ENCODE assay signal across 1 cellular context in the genomic region with DNA sequence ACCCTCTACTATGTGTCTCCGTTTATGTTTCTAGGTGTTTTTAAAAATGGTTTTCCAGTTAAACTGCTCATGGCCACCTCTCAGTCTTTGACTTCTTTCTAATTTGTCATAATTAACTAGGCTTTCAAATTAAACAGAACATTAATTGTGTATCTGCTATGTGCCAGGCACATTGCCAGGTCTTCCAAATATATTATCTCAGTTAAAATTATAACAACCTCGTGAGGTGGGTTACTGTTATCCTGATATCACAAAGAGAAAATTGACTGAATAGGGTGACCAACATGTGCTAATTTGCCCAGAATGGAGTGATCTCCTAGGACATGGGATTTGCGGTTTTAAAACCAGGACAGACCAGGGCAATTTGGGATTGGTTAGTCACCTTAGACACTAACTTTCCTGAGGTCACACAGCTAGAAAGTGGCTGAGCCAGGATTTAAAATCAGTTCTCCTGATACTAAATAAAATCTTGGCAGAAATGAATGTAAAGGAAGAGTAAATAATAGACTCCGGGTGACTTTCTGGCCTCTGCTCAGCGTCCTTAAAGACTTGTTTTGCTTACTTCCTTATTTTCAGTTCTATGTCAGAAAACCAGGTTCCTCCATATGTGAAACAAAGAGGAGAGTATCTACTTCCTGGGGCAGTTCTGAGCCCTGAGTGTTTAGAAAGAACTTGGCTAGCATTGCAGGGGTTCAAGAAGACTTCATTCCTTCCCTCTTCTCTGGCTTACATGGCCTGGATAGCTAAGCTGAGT.
TF ChIP-seq lines count a peak whose summit lies in the region.

No MANE protein-coding gene starts in this region.

TF ChIP-seq in HepG2, 621 proteins besides CTCF, POLR2A, EP300 and RAD21:
- TF ChIP-seq ZBTB40 (IDR thresholded peaks at IDR 0.05) = no peak
- TF ChIP-seq ZBTB40 (CRISPR knock-in tag; IDR thresholded peaks at IDR 0.05) = no peak
- TF ChIP-seq DZIP1 (CRISPR knock-in tag; IDR thresholded peaks at IDR 0.05) = no peak
- no peak for TF ChIP-seq ZNF780A (CRISPR knock-in tag; IDR thresholded peaks at IDR 0.05)
- no peak for TF ChIP-seq ZFX (CRISPR knock-in tag; IDR thresholded peaks at IDR 0.05; ENCODE audit: low read depth)
- TF ChIP-seq, protein P1, sequence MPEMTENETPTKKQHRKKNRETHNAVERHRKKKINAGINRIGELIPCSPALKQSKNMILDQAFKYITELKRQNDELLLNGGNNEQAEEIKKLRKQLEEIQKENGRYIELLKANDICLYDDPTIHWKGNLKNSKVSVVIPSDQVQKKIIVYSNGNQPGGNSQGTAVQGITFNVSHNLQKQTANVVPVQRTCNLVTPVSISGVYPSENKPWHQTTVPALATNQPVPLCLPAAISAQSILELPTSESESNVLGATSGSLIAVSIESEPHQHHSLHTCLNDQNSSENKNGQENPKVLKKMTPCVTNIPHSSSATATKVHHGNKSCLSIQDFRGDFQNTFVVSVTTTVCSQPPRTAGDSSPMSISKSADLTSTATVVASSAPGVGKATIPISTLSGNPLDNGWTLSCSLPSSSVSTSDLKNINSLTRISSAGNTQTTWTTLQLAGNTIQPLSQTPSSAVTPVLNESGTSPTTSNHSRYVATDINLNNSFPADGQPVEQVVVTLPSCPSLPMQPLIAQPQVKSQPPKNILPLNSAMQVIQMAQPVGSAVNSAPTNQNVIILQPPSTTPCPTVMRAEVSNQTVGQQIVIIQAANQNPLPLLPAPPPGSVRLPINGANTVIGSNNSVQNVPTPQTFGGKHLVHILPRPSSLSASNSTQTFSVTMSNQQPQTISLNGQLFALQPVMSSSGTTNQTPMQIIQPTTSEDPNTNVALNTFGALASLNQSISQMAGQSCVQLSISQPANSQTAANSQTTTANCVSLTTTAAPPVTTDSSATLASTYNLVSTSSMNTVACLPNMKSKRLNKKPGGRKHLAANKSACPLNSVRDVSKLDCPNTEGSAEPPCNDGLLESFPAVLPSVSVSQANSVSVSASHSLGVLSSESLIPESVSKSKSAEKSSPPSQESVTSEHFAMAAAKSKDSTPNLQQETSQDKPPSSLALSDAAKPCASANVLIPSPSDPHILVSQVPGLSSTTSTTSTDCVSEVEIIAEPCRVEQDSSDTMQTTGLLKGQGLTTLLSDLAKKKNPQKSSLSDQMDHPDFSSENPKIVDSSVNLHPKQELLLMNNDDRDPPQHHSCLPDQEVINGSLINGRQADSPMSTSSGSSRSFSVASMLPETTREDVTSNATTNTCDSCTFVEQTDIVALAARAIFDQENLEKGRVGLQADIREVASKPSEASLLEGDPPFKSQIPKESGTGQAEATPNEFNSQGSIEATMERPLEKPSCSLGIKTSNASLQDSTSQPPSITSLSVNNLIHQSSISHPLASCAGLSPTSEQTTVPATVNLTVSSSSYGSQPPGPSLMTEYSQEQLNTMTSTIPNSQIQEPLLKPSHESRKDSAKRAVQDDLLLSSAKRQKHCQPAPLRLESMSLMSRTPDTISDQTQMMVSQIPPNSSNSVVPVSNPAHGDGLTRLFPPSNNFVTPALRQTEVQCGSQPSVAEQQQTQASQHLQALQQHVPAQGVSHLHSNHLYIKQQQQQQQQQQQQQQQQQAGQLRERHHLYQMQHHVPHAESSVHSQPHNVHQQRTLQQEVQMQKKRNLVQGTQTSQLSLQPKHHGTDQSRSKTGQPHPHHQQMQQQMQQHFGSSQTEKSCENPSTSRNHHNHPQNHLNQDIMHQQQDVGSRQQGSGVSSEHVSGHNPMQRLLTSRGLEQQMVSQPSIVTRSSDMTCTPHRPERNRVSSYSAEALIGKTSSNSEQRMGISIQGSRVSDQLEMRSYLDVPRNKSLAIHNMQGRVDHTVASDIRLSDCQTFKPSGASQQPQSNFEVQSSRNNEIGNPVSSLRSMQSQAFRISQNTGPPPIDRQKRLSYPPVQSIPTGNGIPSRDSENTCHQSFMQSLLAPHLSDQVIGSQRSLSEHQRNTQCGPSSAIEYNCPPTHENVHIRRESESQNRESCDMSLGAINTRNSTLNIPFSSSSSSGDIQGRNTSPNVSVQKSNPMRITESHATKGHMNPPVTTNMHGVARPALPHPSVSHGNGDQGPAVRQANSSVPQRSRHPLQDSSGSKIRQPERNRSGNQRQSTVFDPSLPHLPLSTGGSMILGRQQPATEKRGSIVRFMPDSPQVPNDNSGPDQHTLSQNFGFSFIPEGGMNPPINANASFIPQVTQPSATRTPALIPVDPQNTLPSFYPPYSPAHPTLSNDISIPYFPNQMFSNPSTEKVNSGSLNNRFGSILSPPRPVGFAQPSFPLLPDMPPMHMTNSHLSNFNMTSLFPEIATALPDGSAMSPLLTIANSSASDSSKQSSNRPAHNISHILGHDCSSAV (CRISPR knock-in tag; IDR thresholded peaks at IDR 0.05; ENCODE audit: borderline replicate concordance) = no peak
- TF ChIP-seq, protein P2, sequence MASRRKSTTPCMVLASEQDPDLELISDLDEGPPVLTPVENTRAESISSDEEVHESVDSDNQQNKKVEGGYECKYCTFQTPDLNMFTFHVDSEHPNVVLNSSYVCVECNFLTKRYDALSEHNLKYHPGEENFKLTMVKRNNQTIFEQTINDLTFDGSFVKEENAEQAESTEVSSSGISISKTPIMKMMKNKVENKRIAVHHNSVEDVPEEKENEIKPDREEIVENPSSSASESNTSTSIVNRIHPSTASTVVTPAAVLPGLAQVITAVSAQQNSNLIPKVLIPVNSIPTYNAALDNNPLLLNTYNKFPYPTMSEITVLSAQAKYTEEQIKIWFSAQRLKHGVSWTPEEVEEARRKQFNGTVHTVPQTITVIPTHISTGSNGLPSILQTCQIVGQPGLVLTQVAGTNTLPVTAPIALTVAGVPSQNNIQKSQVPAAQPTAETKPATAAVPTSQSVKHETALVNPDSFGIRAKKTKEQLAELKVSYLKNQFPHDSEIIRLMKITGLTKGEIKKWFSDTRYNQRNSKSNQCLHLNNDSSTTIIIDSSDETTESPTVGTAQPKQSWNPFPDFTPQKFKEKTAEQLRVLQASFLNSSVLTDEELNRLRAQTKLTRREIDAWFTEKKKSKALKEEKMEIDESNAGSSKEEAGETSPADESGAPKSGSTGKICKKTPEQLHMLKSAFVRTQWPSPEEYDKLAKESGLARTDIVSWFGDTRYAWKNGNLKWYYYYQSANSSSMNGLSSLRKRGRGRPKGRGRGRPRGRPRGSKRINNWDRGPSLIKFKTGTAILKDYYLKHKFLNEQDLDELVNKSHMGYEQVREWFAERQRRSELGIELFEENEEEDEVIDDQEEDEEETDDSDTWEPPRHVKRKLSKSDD (CRISPR knock-in tag; IDR thresholded peaks at IDR 0.05; ENCODE audit: low read depth) = no peak
- TF ChIP-seq MIER2 (CRISPR knock-in tag; IDR thresholded peaks at IDR 0.05) = no peak
- TF ChIP-seq MYNN (CRISPR knock-in tag; IDR thresholded peaks at IDR 0.05; ENCODE audit: low read depth) = no peak
- TF ChIP-seq ZNF234 (CRISPR knock-in tag; conservative IDR thresholded peaks at IDR 0.05) = no peak
- TF ChIP-seq, protein P3, sequence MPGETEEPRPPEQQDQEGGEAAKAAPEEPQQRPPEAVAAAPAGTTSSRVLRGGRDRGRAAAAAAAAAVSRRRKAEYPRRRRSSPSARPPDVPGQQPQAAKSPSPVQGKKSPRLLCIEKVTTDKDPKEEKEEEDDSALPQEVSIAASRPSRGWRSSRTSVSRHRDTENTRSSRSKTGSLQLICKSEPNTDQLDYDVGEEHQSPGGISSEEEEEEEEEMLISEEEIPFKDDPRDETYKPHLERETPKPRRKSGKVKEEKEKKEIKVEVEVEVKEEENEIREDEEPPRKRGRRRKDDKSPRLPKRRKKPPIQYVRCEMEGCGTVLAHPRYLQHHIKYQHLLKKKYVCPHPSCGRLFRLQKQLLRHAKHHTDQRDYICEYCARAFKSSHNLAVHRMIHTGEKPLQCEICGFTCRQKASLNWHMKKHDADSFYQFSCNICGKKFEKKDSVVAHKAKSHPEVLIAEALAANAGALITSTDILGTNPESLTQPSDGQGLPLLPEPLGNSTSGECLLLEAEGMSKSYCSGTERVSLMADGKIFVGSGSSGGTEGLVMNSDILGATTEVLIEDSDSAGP (CRISPR knock-in tag; IDR thresholded peaks at IDR 0.05; ENCODE audit: borderline replicate concordance) = no peak
- no peak for TF ChIP-seq CHCHD3 (CRISPR knock-in tag; IDR thresholded peaks at IDR 0.05)
- no peak for TF ChIP-seq HIVEP1 (CRISPR knock-in tag; IDR thresholded peaks at IDR 0.05)
- no peak for TF ChIP-seq RBM22 (optimal IDR thresholded peaks at IDR 0.05; ENCODE audit: low read length)
- no peak for TF ChIP-seq ZNF775 (CRISPR knock-in tag; IDR thresholded peaks at IDR 0.05; ENCODE audit: borderline replicate concordance)
